In genomic region chr15:31133890-31134289, GRCh38 we compare ENCODE assay signal across 11 cellular contexts. TPM values are rescaled to one million over a fixed set of nuclear protein-coding genes. Genes with fewer than 3 reads are reported as not detected.
"Had no signal": no experiment of that assay in that cellular context is flagged by ENCODE, and none has a peak within 500 bp of the region (broad histone marks: within the 10 kb centered on the region; RNA-seq: fewer than 3 reads in every experiment).

No MANE protein-coding gene starts in this region.

- H3K4me2 ChIP-seq: GM23338 had no signal

- ATAC-seq: GM23338, HCT116 had no signal

- H3K9me3 ChIP-seq: HAP-1 had no signal

- H3K4me3 Mint-ChIP-seq: GM23338, H9, HFFc6 had no signal

- H3K9ac ChIP-seq: GM23248 had no signal

- H3K4me3 ChIP-seq: GM23248, GM23338, HAP-1 had no signal

- H3K9me3 Mint-ChIP-seq: HFFc6 had no signal

- H3K36me3 ChIP-seq: HAP-1 had no signal

- DNase-seq: GM23248, GOT3, H7, H9, HCEC 1CT, HFFc6 had no signal

- H2AFZ ChIP-seq: GM23248, GM23338 had no signal

- H3K27ac ChIP-seq: GM23248 had no signal

- H3K27ac Mint-ChIP-seq: GM23338, H9, HFFc6 had no signal

RNA-seq across cellular contexts. Expression of gene TRPM1, which starts 32.4 kb away (rescaled TPM):
- total RNA-seq: GM23248, GM23338, H1, H4, H9 had no signal
